Comparison of ENCODE assay signal across 20 cellular contexts in the genomic region with DNA sequence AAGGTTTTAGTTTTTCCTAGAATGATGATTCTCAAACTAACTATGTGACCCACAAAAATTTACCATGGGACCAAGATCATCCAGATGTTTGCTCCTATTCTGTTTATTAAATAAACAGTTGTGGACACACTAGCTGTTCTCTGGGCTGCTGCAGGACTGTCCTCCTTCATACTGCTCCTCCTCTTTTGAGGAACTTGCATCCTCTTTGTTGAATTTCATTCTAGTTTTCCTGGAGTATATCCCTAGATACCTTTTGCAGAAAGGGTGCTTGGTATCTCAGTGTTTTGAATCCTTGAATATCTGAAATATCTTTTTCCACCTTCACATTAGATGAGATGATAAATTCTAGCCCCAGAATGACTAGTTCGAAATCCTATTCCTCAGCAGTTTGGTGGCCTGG. TPM values are rescaled to one million over a fixed set of nuclear protein-coding genes. Genes with fewer than 3 reads are reported as not detected.
DNase-seq lines count a peak whose midpoint lies in the region; ATAC-seq, FAIRE-seq and TF ChIP-seq lines count a peak whose summit lies in the region.
"Had no signal": no experiment of that assay in that cellular context is flagged by ENCODE, and none has a peak within 500 bp of the region (broad histone marks: within the 10 kb centered on the region; RNA-seq: fewer than 3 reads in every experiment).

No MANE protein-coding gene starts in this region.

- H3K9me3 ChIP-seq in HepG2 (ENCODE audit: low read length) (peaks cover 11% of the 10 kb centered on the region; the same call in 1 of the 2 replicates), right lobe of liver (no peaks in the 10 kb centered on the region), Panc1 (ENCODE audit: control insufficient read depth, insufficient read depth, low read depth, low read length) (no peaks in the 10 kb centered on the region)

- in situ Hi-C loops in HepG2 (cut with HindIII; ENCODE audit: extremely low pct_ligation_motif_present, low pct_unique_long_range_greater_than_20kb), result no loop called here
- in situ Hi-C loops in Panc1 (cut with HindIII; ENCODE audit: low pct_unique_long_range_greater_than_20kb, low sequenced_read_pairs), result no loop called here

- no peaks in the 10 kb centered on the region for H3K79me2 ChIP-seq in HepG2 (ENCODE audit: insufficient read depth, low read length)

- CTCF ChIA-PET in HepG2 (lab: Yijun Ruan, JAX; ENCODE audit: low intra/inter-chr PET ratio, low total read pairs), result no interaction called here
- CTCF ChIA-PET in Panc1 (lab: Charles Lee), result no interaction called here

- no peak overlapping the region for H3K27ac ChIP-seq in HepG2 (ENCODE audit: extremely low read length, insufficient read depth, low read length)
- no peak overlapping the region for H3K27ac ChIP-seq in right lobe of liver
- no peak overlapping the region for H3K27ac ChIP-seq in Panc1 (ENCODE audit: low read length)
- H3K27ac ChIP-seq: 22Rv1, HL-60 had no signal

- H3K27me3 ChIP-seq in HepG2 (ENCODE audit: control insufficient read depth in 1 of 2, insufficient read depth in 2 of 2, low read length in 2 of 2) (no peaks in the 10 kb centered on the region), right lobe of liver (no peaks in the 10 kb centered on the region), Panc1 (ENCODE audit: control insufficient read depth, insufficient read depth, low read length) (no peaks in the 10 kb centered on the region)

- DNase-seq in HepG2 (ENCODE audit: low spot score) (no peak), right lobe of liver (no peak), Panc1 (ENCODE audit: low read depth, low spot score) (no peak), Ammon's horn (ENCODE audit: low spot score) (no peak)
- no peak for DNase-seq in activated CD4-positive, alpha-beta T cell treated with anti-CD3 and anti-CD28 coated beads, Interleukin-2, amount 50 U/mL, for 48 hours
- DNase-seq: BE2C; C1 segment of cervical spinal cord; CD4-positive, CD25-positive, alpha-beta regulatory T cell; COR-L47; GOT3; H9; IMR-90; Karpas-422; KBM-7 had no signal

- no peak for TF ChIP-seq RAD21 in HepG2 (CRISPR knock-in tag; IDR thresholded peaks at IDR 0.05)

- no peak overlapping the region for H2AFZ ChIP-seq in HepG2 (ENCODE audit: low read length)

- FAIRE-seq in HepG2 (lab: Jason Lieb, UNC), result no peak
- FAIRE-seq: D721Med, G401.6, GM12891, GM18507 had no signal

- POLR2A ChIA-PET in HepG2 (lab: Yijun Ruan, JAX) (no interaction called here), Panc1 (lab: Charles Lee) (no interaction called here)

- intact Hi-C loops in HepG2 (cut with micrococcal nuclease; ENCODE audit: unreplicated experiment) (no loop called here), right lobe of liver (cut with DNase I) (no loop called here), Panc1 (cut with micrococcal nuclease; ENCODE audit: unreplicated experiment) (no loop called here)

- H3K9ac ChIP-seq in HepG2 (ENCODE audit: insufficient read depth, low read depth, low read length), result no peak overlapping the region

- no peak overlapping the region for H3K4me3 ChIP-seq in HepG2 (replicated peaks in 1 of 3; ENCODE audit: insufficient read depth in 1 of 3, low read depth in 2 of 3, low read length in 3 of 3)
- no peak overlapping the region for H3K4me3 ChIP-seq in right lobe of liver
- no peak overlapping the region for H3K4me3 ChIP-seq in Panc1 (ENCODE audit: low read depth in 2 of 2, low read length in 2 of 2)

- 0 out of 2 replicates have a peak, but pooled peaks cover 2% of the 10 kb centered on the region for H4K20me1 ChIP-seq in HepG2 (ENCODE audit: insufficient read depth, low read length)

- H3K4me1 ChIP-seq in HepG2 (ENCODE audit: insufficient read depth, low read length) (peaks cover 21% of the 10 kb centered on the region), right lobe of liver (peaks cover 0 to 10% (median 0%) of the 10 kb centered on the region in 4 donors), Panc1 (ENCODE audit: control insufficient read depth, insufficient read depth, low read length) (no peaks in the 10 kb centered on the region)
- H3K4me1 ChIP-seq: BE2C had no signal

- WGBS in HepG2 (ENCODE audit: low lambda C conversion rate), result 95% methylated on average over 1 of the region's 1 CpG
- 100% methylated on average over 1 of the region's 1 CpG for WGBS in right lobe of liver (ENCODE audit: insufficient coverage, low coverage, low lambda C conversion rate, missing lambda C conversion rate)

- BruUV-seq in HepG2 (replicated peaks; lab: Mats Ljungman, UMichigan) (no TSS peak), Panc1 (replicated peaks; lab: Mats Ljungman, UMichigan) (TSS peak; percentile 51)

- no peak for TF ChIP-seq POLR2A in HepG2 (IDR thresholded peaks at IDR 0.05; ENCODE audit: insufficient read depth in 1 of 2, low read depth in 2 of 2, low read length in 2 of 2)
- no peak for TF ChIP-seq POLR2A in right lobe of liver (IDR thresholded peaks at IDR 0.05)

- TF ChIP-seq CTCF in HepG2 (CRISPR knock-in tag; IDR thresholded peaks at IDR 0.05), result no peak
- TF ChIP-seq CTCF in right lobe of liver (IDR thresholded peaks at IDR 0.05), result no peak
- no peak for TF ChIP-seq CTCF in Panc1 (IDR thresholded peaks at IDR 0.05)

- H3K4me2 ChIP-seq in HepG2 (ENCODE audit: low read depth, low read length), result no peak overlapping the region

- H3K36me3 ChIP-seq in HepG2 (replicated peaks in 1 of 2; ENCODE audit: control insufficient read depth in 1 of 2, insufficient read depth in 2 of 2, low read length in 2 of 2) (0 out of 5 replicates have a peak, but pooled peaks cover 2 to 3% of the 10 kb centered on the region in 2 experiments), right lobe of liver (peaks cover 0 to 5% (median under 1%) of the 10 kb centered on the region in 4 donors), Panc1 (ENCODE audit: control insufficient read depth, insufficient read depth, low read length) (no peaks in the 10 kb centered on the region; the same call in 1 of the 2 replicates)
- H3K36me3 ChIP-seq: BE2C had no signal

- TF ChIP-seq EP300 in HepG2 (IDR thresholded peaks at IDR 0.05; ENCODE audit: low read depth in 2 of 2, low read length in 2 of 2), result no peak
- TF ChIP-seq EP300 in HepG2 (CRISPR knock-in tag; IDR thresholded peaks at IDR 0.05; ENCODE audit: borderline replicate concordance), result no peak

- ATAC-seq in HepG2 (no peak), right lobe of liver (no peak), Panc1 (no peak)

RNA-seq across cellular contexts. Expression of gene VASP, which starts 24.1 kb away (rescaled TPM):
- 64.6 and 67.1 TPM in 2 replicates for total RNA-seq in HepG2 (2016; rRNA removed; fragmentation: Illumina TruSeq; extraction: Trizol)
- 22.8 and 24.0 TPM in 2 replicates for total RNA-seq in HepG2 (2016; cell fraction: cytosol; rRNA removed; fragmentation: Illumina TruSeq; extraction: Trizol; ENCODE audit: low read depth)
- total RNA-seq in HepG2 (2016; cell fraction: insoluble cytoplasmic fraction; rRNA removed; fragmentation: Illumina TruSeq; extraction: Trizol), result 60.7 and 68.5 TPM in 2 replicates
- total RNA-seq in HepG2 (2016; cell fraction: membrane; rRNA removed; fragmentation: Illumina TruSeq; extraction: Trizol), result 55.3 and 59.3 TPM in 2 replicates
- total RNA-seq in HepG2 (2016; cell fraction: nucleus; rRNA removed; fragmentation: Illumina TruSeq; extraction: Trizol), result 38.8 and 40.6 TPM in 2 replicates
- polyA plus RNA-seq in HepG2 (2011; rRNA removed), result 41.8 and 49.1 TPM in 2 replicates
- polyA plus RNA-seq in HepG2 (2011; cell fraction: cytosol; rRNA removed), result 29.9 and 46.4 TPM in 2 replicates
- polyA plus RNA-seq in HepG2 (2011; cell fraction: nucleus; rRNA removed), result 78.2 and 83.1 TPM in 2 replicates
- 30.9 and 35.9 TPM in 2 replicates for polyA plus RNA-seq in HepG2 (2012)
- polyA plus RNA-seq in HepG2 (2016; cell fraction: cytosol; fragmentation: Illumina TruSeq; extraction: Trizol; ENCODE audit: low read depth), result 20.6 and 22.3 TPM in 2 replicates
- 75.4 and 76.4 TPM in 2 replicates for polyA plus RNA-seq in HepG2 (2016; cell fraction: insoluble cytoplasmic fraction; fragmentation: Illumina TruSeq; extraction: Trizol; ENCODE audit: low read depth)
- 40.8 and 44.1 TPM in 2 replicates for polyA plus RNA-seq in HepG2 (2016; cell fraction: membrane; fragmentation: Illumina TruSeq; extraction: Trizol; ENCODE audit: low read depth)
- 70.9 and 74.4 TPM in 2 replicates for polyA plus RNA-seq in HepG2 (2016; cell fraction: nucleus; fragmentation: Illumina TruSeq; extraction: Trizol; ENCODE audit: insufficient read depth, low read depth)
- polyA minus RNA-seq in HepG2 (2011; rRNA and poly(A)+ RNA removed; ENCODE audit: low replicate concordance), result 38.0 and 110 TPM in 2 replicates
- 36.7 and 47.2 TPM in 2 replicates for polyA minus RNA-seq in HepG2 (2011; cell fraction: cytosol; rRNA and poly(A)+ RNA removed)
- polyA minus RNA-seq in HepG2 (2011; cell fraction: nucleus; rRNA and poly(A)+ RNA removed), result 31.7 and 50.2 TPM in 2 replicates
- total RNA-seq in right lobe of liver, result 10 to 100 TPM; 19.4 to 64.1 (median 30.6) TPM
- total RNA-seq in Panc1 (2021; ENCODE audit: unreplicated experiment), result 101 TPM
- polyA plus RNA-seq in Panc1 (2012; ENCODE audit: insufficient read length), result 108 TPM

RNA-seq across cellular contexts. Expression of gene PPM1N, which starts 33.1 kb away (rescaled TPM):
- total RNA-seq in HepG2 (2016; rRNA removed; fragmentation: Illumina TruSeq; extraction: Trizol) (0.31 and 0.67 TPM in 2 replicates), right lobe of liver (1 to 10 TPM in 2 of 6 experiments, under 1 TPM in 3, not detected in 1; 0.32 to 2.0 (median 0.51) TPM), Panc1 (2021; ENCODE audit: unreplicated experiment) (3.3 TPM)
- total RNA-seq in HepG2 (2016; cell fraction: cytosol; rRNA removed; fragmentation: Illumina TruSeq; extraction: Trizol; ENCODE audit: low read depth), result 0.53 and 0.71 TPM in 2 replicates
- total RNA-seq in HepG2 (2016; cell fraction: insoluble cytoplasmic fraction; rRNA removed; fragmentation: Illumina TruSeq; extraction: Trizol), result 0.48 and 0.91 TPM in 2 replicates
- total RNA-seq in HepG2 (2016; cell fraction: membrane; rRNA removed; fragmentation: Illumina TruSeq; extraction: Trizol), result 0.72 and 1.2 TPM in 2 replicates
- total RNA-seq in HepG2 (2016; cell fraction: nucleus; rRNA removed; fragmentation: Illumina TruSeq; extraction: Trizol), result not detected in 2 replicates
- 1.3 and 1.8 TPM in 2 replicates for polyA plus RNA-seq in HepG2 (2011; rRNA removed)
- polyA plus RNA-seq in HepG2 (2011; cell fraction: cytosol; rRNA removed), result 2.6 TPM in 2 replicates
- polyA plus RNA-seq in HepG2 (2011; cell fraction: nucleus; rRNA removed), result 1.1 and 2.1 TPM in 2 replicates
- 1.4 and 1.9 TPM in 2 replicates for polyA plus RNA-seq in HepG2 (2012)
- 0.86 and 1.5 TPM in 2 replicates for polyA plus RNA-seq in HepG2 (2016; cell fraction: cytosol; fragmentation: Illumina TruSeq; extraction: Trizol; ENCODE audit: low read depth)
- 0.76 TPM in 1 of 2 replicates, not detected in the other for polyA plus RNA-seq in HepG2 (2016; cell fraction: insoluble cytoplasmic fraction; fragmentation: Illumina TruSeq; extraction: Trizol; ENCODE audit: low read depth)
- 0.77 and 1.1 TPM in 2 replicates for polyA plus RNA-seq in HepG2 (2016; cell fraction: membrane; fragmentation: Illumina TruSeq; extraction: Trizol; ENCODE audit: low read depth)
- polyA plus RNA-seq in HepG2 (2016; cell fraction: nucleus; fragmentation: Illumina TruSeq; extraction: Trizol; ENCODE audit: insufficient read depth, low read depth), result 1.2 TPM in 1 of 2 replicates, not detected in the other
- polyA minus RNA-seq in HepG2 (2011; rRNA and poly(A)+ RNA removed; ENCODE audit: low replicate concordance), result 0.23 TPM in 1 of 2 replicates, not detected in the other
- not detected in 2 replicates for polyA minus RNA-seq in HepG2 (2011; cell fraction: cytosol; rRNA and poly(A)+ RNA removed)
- 0.50 TPM in 1 of 2 replicates, not detected in the other for polyA minus RNA-seq in HepG2 (2011; cell fraction: nucleus; rRNA and poly(A)+ RNA removed)
- 10.2 TPM for polyA plus RNA-seq in Panc1 (2012; ENCODE audit: insufficient read length)

RNA-seq across cellular contexts. Expression of gene RTN2, which starts 34.5 kb away (rescaled TPM):
- 2.1 and 2.9 TPM in 2 replicates for total RNA-seq in HepG2 (2016; rRNA removed; fragmentation: Illumina TruSeq; extraction: Trizol)
- total RNA-seq in HepG2 (2016; cell fraction: cytosol; rRNA removed; fragmentation: Illumina TruSeq; extraction: Trizol; ENCODE audit: low read depth), result 5.1 and 6.2 TPM in 2 replicates
- 2.0 and 3.5 TPM in 2 replicates for total RNA-seq in HepG2 (2016; cell fraction: insoluble cytoplasmic fraction; rRNA removed; fragmentation: Illumina TruSeq; extraction: Trizol)
- 6.2 and 8.3 TPM in 2 replicates for total RNA-seq in HepG2 (2016; cell fraction: membrane; rRNA removed; fragmentation: Illumina TruSeq; extraction: Trizol)
- 2.3 and 2.8 TPM in 2 replicates for total RNA-seq in HepG2 (2016; cell fraction: nucleus; rRNA removed; fragmentation: Illumina TruSeq; extraction: Trizol)
- polyA plus RNA-seq in HepG2 (2011; rRNA removed), result 17.1 and 18.0 TPM in 2 replicates
- polyA plus RNA-seq in HepG2 (2011; cell fraction: cytosol; rRNA removed), result 13.2 and 17.0 TPM in 2 replicates
- polyA plus RNA-seq in HepG2 (2011; cell fraction: nucleus; rRNA removed), result 12.6 and 14.7 TPM in 2 replicates
- 11.2 and 15.2 TPM in 2 replicates for polyA plus RNA-seq in HepG2 (2012)
- 8.6 and 9.5 TPM in 2 replicates for polyA plus RNA-seq in HepG2 (2016; cell fraction: cytosol; fragmentation: Illumina TruSeq; extraction: Trizol; ENCODE audit: low read depth)
- polyA plus RNA-seq in HepG2 (2016; cell fraction: insoluble cytoplasmic fraction; fragmentation: Illumina TruSeq; extraction: Trizol; ENCODE audit: low read depth), result 3.9 and 4.7 TPM in 2 replicates
- 9.5 and 9.7 TPM in 2 replicates for polyA plus RNA-seq in HepG2 (2016; cell fraction: membrane; fragmentation: Illumina TruSeq; extraction: Trizol; ENCODE audit: low read depth)
- 11.0 and 11.5 TPM in 2 replicates for polyA plus RNA-seq in HepG2 (2016; cell fraction: nucleus; fragmentation: Illumina TruSeq; extraction: Trizol; ENCODE audit: insufficient read depth, low read depth)
- 6.0 and 30.0 TPM in 2 replicates for polyA minus RNA-seq in HepG2 (2011; rRNA and poly(A)+ RNA removed; ENCODE audit: low replicate concordance)
- polyA minus RNA-seq in HepG2 (2011; cell fraction: cytosol; rRNA and poly(A)+ RNA removed), result 7.6 and 8.3 TPM in 2 replicates
- polyA minus RNA-seq in HepG2 (2011; cell fraction: nucleus; rRNA and poly(A)+ RNA removed), result 7.1 and 7.6 TPM in 2 replicates
- 1 to 10 TPM; 1.5 to 7.2 (median 2.9) TPM for total RNA-seq in right lobe of liver
- 15.6 TPM for total RNA-seq in Panc1 (2021; ENCODE audit: unreplicated experiment)
- polyA plus RNA-seq in Panc1 (2012; ENCODE audit: insufficient read length), result 31.9 TPM

RNA-seq across cellular contexts. Expression of gene OPA3, which starts 53.3 kb away (rescaled TPM):
- total RNA-seq in HepG2 (2016; rRNA removed; fragmentation: Illumina TruSeq; extraction: Trizol) (7.8 and 8.3 TPM in 2 replicates), right lobe of liver (10 to 100 TPM in 2 of 6 experiments, 1 to 10 TPM in 4; 6.7 to 18.1 (median 8.1) TPM), Panc1 (2021; ENCODE audit: unreplicated experiment) (20.3 TPM)
- 0.81 and 1.1 TPM in 2 replicates for total RNA-seq in HepG2 (2016; cell fraction: cytosol; rRNA removed; fragmentation: Illumina TruSeq; extraction: Trizol; ENCODE audit: low read depth)
- 9.0 and 9.2 TPM in 2 replicates for total RNA-seq in HepG2 (2016; cell fraction: insoluble cytoplasmic fraction; rRNA removed; fragmentation: Illumina TruSeq; extraction: Trizol)
- 3.3 and 3.4 TPM in 2 replicates for total RNA-seq in HepG2 (2016; cell fraction: membrane; rRNA removed; fragmentation: Illumina TruSeq; extraction: Trizol)
- total RNA-seq in HepG2 (2016; cell fraction: nucleus; rRNA removed; fragmentation: Illumina TruSeq; extraction: Trizol), result 3.2 and 4.2 TPM in 2 replicates
- polyA plus RNA-seq in HepG2 (2011; rRNA removed), result 16.6 and 17.7 TPM in 2 replicates
- 13.1 and 15.8 TPM in 2 replicates for polyA plus RNA-seq in HepG2 (2011; cell fraction: cytosol; rRNA removed)
- polyA plus RNA-seq in HepG2 (2011; cell fraction: nucleus; rRNA removed), result 7.5 and 8.6 TPM in 2 replicates
- polyA plus RNA-seq in HepG2 (2012), result 5.2 and 7.4 TPM in 2 replicates
- 0.77 TPM in 2 replicates for polyA plus RNA-seq in HepG2 (2016; cell fraction: cytosol; fragmentation: Illumina TruSeq; extraction: Trizol; ENCODE audit: low read depth)
- 10.0 and 10.6 TPM in 2 replicates for polyA plus RNA-seq in HepG2 (2016; cell fraction: insoluble cytoplasmic fraction; fragmentation: Illumina TruSeq; extraction: Trizol; ENCODE audit: low read depth)
- polyA plus RNA-seq in HepG2 (2016; cell fraction: membrane; fragmentation: Illumina TruSeq; extraction: Trizol; ENCODE audit: low read depth), result 1.6 and 2.3 TPM in 2 replicates
- 7.8 and 8.0 TPM in 2 replicates for polyA plus RNA-seq in HepG2 (2016; cell fraction: nucleus; fragmentation: Illumina TruSeq; extraction: Trizol; ENCODE audit: insufficient read depth, low read depth)
- polyA minus RNA-seq in HepG2 (2011; rRNA and poly(A)+ RNA removed; ENCODE audit: low replicate concordance), result 21.3 and 30.2 TPM in 2 replicates
- 7.1 and 7.5 TPM in 2 replicates for polyA minus RNA-seq in HepG2 (2011; cell fraction: cytosol; rRNA and poly(A)+ RNA removed)
- polyA minus RNA-seq in HepG2 (2011; cell fraction: nucleus; rRNA and poly(A)+ RNA removed), result 2.6 and 3.0 TPM in 2 replicates
- polyA plus RNA-seq in Panc1 (2012; ENCODE audit: insufficient read length), result 12.5 TPM
